In genomic region chrX:137151403-137151802, GRCh38 we compare ENCODE assay signal across 13 cellular contexts.
"Had no signal": no experiment of that assay in that cellular context is flagged by ENCODE, and none has a peak within 500 bp of the region (broad histone marks: within the 10 kb centered on the region; RNA-seq: fewer than 3 reads in every experiment).

No MANE protein-coding gene starts in this region.

- H3K36me3 ChIP-seq: neutrophil had no signal

- H2AFZ ChIP-seq: parathyroid adenoma had no signal

- H3K27ac ChIP-seq: neutrophil, parathyroid adenoma had no signal

- H3K27me3 ChIP-seq: neutrophil had no signal

- H3K4me1 ChIP-seq: parathyroid adenoma had no signal

- DNase-seq: activated CD4-positive, CD25-positive, alpha-beta regulatory T cell treated with anti-CD3 and anti-CD28 coated beads, Interleukin-2, amount 50 U/mL, for 72 hours; activated naive CD4-positive, alpha-beta T cell treated with Interleukin-2 at 50 U/mL for 16 hours; activated naive CD8-positive, alpha-beta T cell treated with anti-CD3 and anti-CD28 coated beads, Interleukin-2, amount 50 U/mL, for 24 hours; aorta; kidney; left ventricle myocardium superior; naive thymus-derived CD8-positive, alpha-beta T cell; stimulated activated CD4-positive, alpha-beta T cell treated with anti-CD3 and anti-CD28 coated beads, Interleukin-12 subunit alpha, Interleukin-12 subunit beta, amount 100 ng/mL, for 4 hours; stimulated activated CD4-positive, alpha-beta T cell treated with anti-CD3 and anti-CD28 coated beads, Interleukin-2, amount 100 ng/mL, for 24 hours had no signal

- H3K79me2 ChIP-seq: parathyroid adenoma had no signal

- H3K9me3 ChIP-seq: neutrophil had no signal

- H3K9ac ChIP-seq: parathyroid adenoma had no signal

- FAIRE-seq: kidney had no signal

- ATAC-seq: activated naive CD8-positive, alpha-beta T cell treated with anti-CD3 and anti-CD28 coated beads, Interleukin-2, amount 50 U/mL, for 24 hours; activated T-helper 17 cell treated with anti-CD3 and anti-CD28 coated beads, Interleukin-2, amount 50 U/mL, for 72 hours; left ventricle myocardium superior; naive thymus-derived CD8-positive, alpha-beta T cell; stimulated activated effector memory CD8-positive, alpha-beta T cell treated with anti-CD3 and anti-CD28 coated beads, Interleukin-12 subunit alpha, Interleukin-12 subunit beta, amount 100 ng/mL, for 72 hours had no signal
